ENCODE assay signal across 10 cellular contexts in genomic region chr3:172355836-172356235, GRCh38.
DNase-seq lines count a peak whose midpoint lies in the region.
"Had no signal": no experiment of that assay in that cellular context is flagged by ENCODE, and none has a peak within 500 bp of the region (broad histone marks: within the 10 kb centered on the region; RNA-seq: fewer than 3 reads in every experiment).

No MANE protein-coding gene starts in this region.

- in situ Hi-C loops in KBM-7 (cut with MboI; ENCODE audit: low pct_unique_long_range_greater_than_20kb, low sequenced_read_pairs) (no loop called here), G401 (cut with HindIII; ENCODE audit: low sequenced_read_pairs) (no loop called here)

- H3K4me1 ChIP-seq in skeletal muscle satellite cell (ENCODE audit: control insufficient read depth, insufficient read depth, low read length), result peaks cover 28% of the 10 kb centered on the region

- no peak overlapping the region for H3K9ac ChIP-seq in skeletal muscle satellite cell (ENCODE audit: low read depth, low read length)

- H3K9me3 ChIP-seq in skeletal muscle satellite cell (replicated peaks; ENCODE audit: low read length), result no peaks in the 10 kb centered on the region

- peak; percentile 24 for DNase-seq in DMS 273 (lab: John Stamatoyannopoulos, UW; ENCODE audit: unreplicated experiment)
- DNase-seq in DMS 273 treated with DMSO at 0.1 percent for 48 hours (lab: John Stamatoyannopoulos, UW), result no peak
- DNase-seq in RPMI7951 (ENCODE audit: low read depth), result peak; percentile 76
- peak; percentile 98 for DNase-seq in fibroblast of peridontal ligament (ENCODE audit: extremely low read depth)
- DNase-seq in KBM-7, result no peak
- DNase-seq in RPMI8226, result no peak
- no peak for DNase-seq in G401 (ENCODE audit: low spot score)
- DNase-seq: dorsolateral prefrontal cortex; naive thymus-derived CD8-positive, alpha-beta T cell had no signal

- no peaks in the 10 kb centered on the region for H3K27me3 ChIP-seq in skeletal muscle satellite cell (ENCODE audit: control insufficient read depth, insufficient read depth, low read length)
- H3K27me3 ChIP-seq: dorsolateral prefrontal cortex had no signal

- H3K4me3 ChIP-seq in skeletal muscle satellite cell (ENCODE audit: low read length), result no peak overlapping the region
- H3K4me3 ChIP-seq: dorsolateral prefrontal cortex had no signal

- peaks cover 46% of the 10 kb centered on the region for H3K36me3 ChIP-seq in skeletal muscle satellite cell (ENCODE audit: insufficient read depth, low read length)

- H3K4me2 ChIP-seq in skeletal muscle satellite cell (ENCODE audit: low read length), result peak overlapping the region; percentile 19

Comparison
In these comparisons a context has a peak if more than half of its experiments do, and no peak if none do; other contexts are left out.
1. DNase-seq: peak in DMS 273 (single experiment), RPMI7951 (single experiment) and fibroblast of peridontal ligament (single experiment); none in DMS 273 treated with DMSO at 0.1 percent for 48 hours (single experiment), KBM-7 (single experiment), RPMI8226 (single experiment) and G401 (single experiment).